Comparison of ENCODE assay signal across 9 cellular contexts in genomic region chr10:71769279-71769823, GRCh38. TPM values are rescaled to one million over a fixed set of nuclear protein-coding genes. Genes with fewer than 3 reads are reported as not detected.
DNase-seq lines count a peak whose midpoint lies in the region; ATAC-seq and TF ChIP-seq lines count a peak whose summit lies in the region.
"Had no signal": no experiment of that assay in that cellular context is flagged by ENCODE, and none has a peak within 500 bp of the region (broad histone marks: within the 10 kb centered on the region; RNA-seq: fewer than 3 reads in every experiment).

No MANE protein-coding gene starts in this region.

- H3K36me3 ChIP-seq in ovary = no peaks in the 10 kb centered on the region

- H3K36me3 Mint-ChIP-seq in activated CD4-positive, alpha-beta T cell treated with anti-CD3 and anti-CD28 coated beads, Interleukin-2, amount 10 ng/mL, durations not matched to agents 24 days and 14 days (ENCODE audit: low read depth) = peaks cover 59% of the 10 kb centered on the region
- no peaks in the 10 kb centered on the region for H3K36me3 Mint-ChIP-seq in MCF 10A (ENCODE audit: insufficient read depth, unreplicated experiment)
- no peaks in the 10 kb centered on the region for H3K36me3 Mint-ChIP-seq in glutamatergic neuron (ENCODE audit: unreplicated experiment)

- peak overlapping the region; percentile 96 for H3K27ac Mint-ChIP-seq in activated CD4-positive, alpha-beta T cell treated with anti-CD3 and anti-CD28 coated beads, Interleukin-2, amount 10 ng/mL, durations not matched to agents 24 days and 14 days
- H3K27ac Mint-ChIP-seq in MCF 10A (ENCODE audit: low read depth, unreplicated experiment) (no peak overlapping the region), glutamatergic neuron (ENCODE audit: unreplicated experiment) (no peak overlapping the region)

- H3K27me3 Mint-ChIP-seq in activated CD4-positive, alpha-beta T cell treated with anti-CD3 and anti-CD28 coated beads, Interleukin-2, amount 10 ng/mL, durations not matched to agents 24 days and 14 days = no peaks in the 10 kb centered on the region
- no peaks in the 10 kb centered on the region for H3K27me3 Mint-ChIP-seq in MCF 10A (ENCODE audit: insufficient read depth, unreplicated experiment)
- H3K27me3 Mint-ChIP-seq in glutamatergic neuron (ENCODE audit: unreplicated experiment) = peaks cover 4% of the 10 kb centered on the region

- H3K4me1 ChIP-seq in ovary (ENCODE audit: insufficient read depth) = peaks cover 53% of the 10 kb centered on the region

- no peaks in the 10 kb centered on the region for H3K9me3 Mint-ChIP-seq in activated CD4-positive, alpha-beta T cell treated with anti-CD3 and anti-CD28 coated beads, Interleukin-2, amount 10 ng/mL, durations not matched to agents 24 days and 14 days
- no peaks in the 10 kb centered on the region for H3K9me3 Mint-ChIP-seq in MCF 10A (ENCODE audit: unreplicated experiment)
- H3K9me3 Mint-ChIP-seq in glutamatergic neuron (ENCODE audit: unreplicated experiment) = peaks cover 2% of the 10 kb centered on the region

- H3K27ac ChIP-seq in ovary = peak overlapping the region; percentile 54 to 87
- H3K27ac ChIP-seq: C4-2B had no signal

- H3K4me1 Mint-ChIP-seq in activated CD4-positive, alpha-beta T cell treated with anti-CD3 and anti-CD28 coated beads, Interleukin-2, amount 10 ng/mL, durations not matched to agents 24 days and 14 days = peaks cover 69% of the 10 kb centered on the region
- H3K4me1 Mint-ChIP-seq in MCF 10A (ENCODE audit: insufficient read depth, unreplicated experiment) (peaks cover 48% of the 10 kb centered on the region), glutamatergic neuron (ENCODE audit: low read depth, unreplicated experiment) (peaks cover 6% of the 10 kb centered on the region)

- TF ChIP-seq POLR2A in ovary (IDR thresholded peaks at IDR 0.05) = no peak

- TF ChIP-seq CTCF in MCF 10A (IDR thresholded peaks at IDR 0.05; ENCODE audit: unreplicated experiment) (no peak), ovary (IDR thresholded peaks at IDR 0.05) (no peak), glutamatergic neuron (IDR thresholded peaks at IDR 0.05; ENCODE audit: partially characterized antibody, unreplicated experiment) (no peak)

- CTCF ChIA-PET in MCF 10A (lab: Yijun Ruan, JAX) = no interaction called here

- peak overlapping the region; percentile 85 for H3K4me3 Mint-ChIP-seq in activated CD4-positive, alpha-beta T cell treated with anti-CD3 and anti-CD28 coated beads, Interleukin-2, amount 10 ng/mL, durations not matched to agents 24 days and 14 days
- H3K4me3 Mint-ChIP-seq in MCF 10A (ENCODE audit: unreplicated experiment) (peak overlapping the region; percentile 33), glutamatergic neuron (ENCODE audit: unreplicated experiment) (no peak overlapping the region)

- TF ChIP-seq EP300 in ovary (IDR thresholded peaks at IDR 0.05) = no peak

- ATAC-seq in HG03460 (IDR thresholded peaks at IDR 0.05; ENCODE audit: unreplicated experiment) = peak; percentile 27

- intact Hi-C loops in activated CD4-positive, alpha-beta T cell treated with anti-CD3 and anti-CD28 coated beads, Interleukin-2, amount 10 ng/mL, durations not matched to agents 24 days and 14 days (cut with micrococcal nuclease) = loop anchor here (1.0 kb wide), 2 partner anchors 13 to 43 kb away; no protein-coding TSS in a partner anchor
- intact Hi-C loops in MCF 10A (cut with micrococcal nuclease) = loop anchor here (5.0 kb wide), 1 partner anchor 42 kb away; no protein-coding TSS in a partner anchor
- intact Hi-C loops in ovary (cut with DNase I) = no loop called here

- peak; percentile 75 for DNase-seq in activated CD4-positive, alpha-beta T cell treated with anti-CD3 and anti-CD28 coated beads, Interleukin-2, amount 10 ng/mL, durations not matched to agents 24 days and 14 days
- no peak for DNase-seq in activated CD4-positive, alpha-beta T cell treated with anti-CD3 and anti-CD28 coated beads, Interleukin-2, amount 50 U/mL, for 4 hours
- no peak for DNase-seq in MCF 10A (ENCODE audit: unreplicated experiment)
- DNase-seq in ovary = peak in 1 of 5 donors; percentile 14
- no peak for DNase-seq in glutamatergic neuron
- no peak for DNase-seq in central memory CD4-positive, alpha-beta T cell
- DNase-seq in HuH-7 (ENCODE audit: low spot score) = no peak

- H3K27me3 ChIP-seq in ovary = no peaks in the 10 kb centered on the region

- POLR2A ChIA-PET in MCF 10A (lab: Yijun Ruan, JAX) = interaction anchor here (0.6 kb wide), 1 partner anchor 661 kb away, joined by 3 read pairs; no protein-coding TSS in a partner anchor

- WGBS in ovary, 3 donors = 22 to 25% (median 22%) methylated on average over 5 of the region's 5 CpGs

- no peak overlapping the region for H3K4me3 ChIP-seq in ovary

- H3K9me3 ChIP-seq in ovary = no peaks in the 10 kb centered on the region

- no TSS peak for BruUV-seq in MCF 10A (replicated peaks; lab: Mats Ljungman, UMichigan)

RNA-seq across cellular contexts. Expression of gene VSIR, which starts 4.0 kb away (rescaled TPM):
- total RNA-seq in activated CD4-positive, alpha-beta T cell treated with anti-CD3 and anti-CD28 coated beads, Interleukin-2, amount 10 ng/mL, durations not matched to agents 24 days and 14 days = 125 and 131 TPM in 2 replicates
- 3.6 and 7.0 TPM in 2 replicates for total RNA-seq in MCF 10A (2022)
- 10 to 100 TPM; 40.7 to 94.1 (median 63.4) TPM for total RNA-seq in ovary
- polyA plus RNA-seq in ovary = 10 to 100 TPM; 19.9 to 51.2 TPM
- total RNA-seq in glutamatergic neuron (ENCODE audit: unreplicated experiment) = 0.29 TPM

RNA-seq across cellular contexts. Expression of gene C10orf105, which starts 49.8 kb away (rescaled TPM):
- 0.26 and 0.33 TPM in 2 replicates for total RNA-seq in activated CD4-positive, alpha-beta T cell treated with anti-CD3 and anti-CD28 coated beads, Interleukin-2, amount 10 ng/mL, durations not matched to agents 24 days and 14 days
- not detected in 2 replicates for total RNA-seq in MCF 10A (2022)
- under 1 TPM; 0.11 to 0.45 (median 0.27) TPM for total RNA-seq in ovary
- under 1 TPM; 0.20 to 0.27 TPM for polyA plus RNA-seq in ovary
- total RNA-seq in glutamatergic neuron (ENCODE audit: unreplicated experiment) = not detected

Comparison
In these comparisons a context has a peak if more than half of its experiments do, and no peak if none do; other contexts are left out.
1. intact Hi-C loops: an anchor here in activated CD4-positive, alpha-beta T cell treated with anti-CD3 and anti-CD28 coated beads, Interleukin-2, amount 10 ng/mL, durations not matched to agents 24 days and 14 days (1.0 kb wide) and MCF 10A (5.0 kb wide); none called in ovary.